1 cellular context compared by ENCODE assay signal in genomic region chr6:152981219-152981618, GRCh38.
TF ChIP-seq lines count a peak whose summit lies in the region.

No MANE protein-coding gene starts in this region.

TF ChIP-seq in K562, 482 proteins besides CTCF, POLR2A, EP300 and RAD21 (continued from another document):
- TF ChIP-seq, protein P1, sequence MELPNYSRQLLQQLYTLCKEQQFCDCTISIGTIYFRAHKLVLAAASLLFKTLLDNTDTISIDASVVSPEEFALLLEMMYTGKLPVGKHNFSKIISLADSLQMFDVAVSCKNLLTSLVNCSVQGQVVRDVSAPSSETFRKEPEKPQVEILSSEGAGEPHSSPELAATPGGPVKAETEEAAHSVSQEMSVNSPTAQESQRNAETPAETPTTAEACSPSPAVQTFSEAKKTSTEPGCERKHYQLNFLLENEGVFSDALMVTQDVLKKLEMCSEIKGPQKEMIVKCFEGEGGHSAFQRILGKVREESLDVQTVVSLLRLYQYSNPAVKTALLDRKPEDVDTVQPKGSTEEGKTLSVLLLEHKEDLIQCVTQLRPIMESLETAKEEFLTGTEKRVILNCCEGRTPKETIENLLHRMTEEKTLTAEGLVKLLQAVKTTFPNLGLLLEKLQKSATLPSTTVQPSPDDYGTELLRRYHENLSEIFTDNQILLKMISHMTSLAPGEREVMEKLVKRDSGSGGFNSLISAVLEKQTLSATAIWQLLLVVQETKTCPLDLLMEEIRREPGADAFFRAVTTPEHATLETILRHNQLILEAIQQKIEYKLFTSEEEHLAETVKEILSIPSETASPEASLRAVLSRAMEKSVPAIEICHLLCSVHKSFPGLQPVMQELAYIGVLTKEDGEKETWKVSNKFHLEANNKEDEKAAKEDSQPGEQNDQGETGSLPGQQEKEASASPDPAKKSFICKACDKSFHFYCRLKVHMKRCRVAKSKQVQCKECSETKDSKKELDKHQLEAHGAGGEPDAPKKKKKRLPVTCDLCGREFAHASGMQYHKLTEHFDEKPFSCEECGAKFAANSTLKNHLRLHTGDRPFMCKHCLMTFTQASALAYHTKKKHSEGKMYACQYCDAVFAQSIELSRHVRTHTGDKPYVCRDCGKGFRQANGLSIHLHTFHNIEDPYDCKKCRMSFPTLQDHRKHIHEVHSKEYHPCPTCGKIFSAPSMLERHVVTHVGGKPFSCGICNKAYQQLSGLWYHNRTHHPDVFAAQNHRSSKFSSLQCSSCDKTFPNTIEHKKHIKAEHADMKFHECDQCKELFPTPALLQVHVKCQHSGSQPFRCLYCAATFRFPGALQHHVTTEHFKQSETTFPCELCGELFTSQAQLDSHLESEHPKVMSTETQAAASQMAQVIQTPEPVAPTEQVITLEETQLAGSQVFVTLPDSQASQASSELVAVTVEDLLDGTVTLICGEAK (IDR thresholded peaks at IDR 0.05): 0 out of 2 replicates have a peak, but pooled peaks have one; percentile 1
- TF ChIP-seq, protein P1 (CRISPR knock-in tag; IDR thresholded peaks at IDR 0.05): no peak
- no peak for TF ChIP-seq NELFE (IDR thresholded peaks at IDR 0.05; ENCODE audit: insufficient read depth, insufficient read length)
- no peak for TF ChIP-seq KAT2B (IDR thresholded peaks at IDR 0.05; ENCODE audit: low read depth, low read length)
